2 cellular contexts compared by ENCODE assay signal in the genomic region with DNA sequence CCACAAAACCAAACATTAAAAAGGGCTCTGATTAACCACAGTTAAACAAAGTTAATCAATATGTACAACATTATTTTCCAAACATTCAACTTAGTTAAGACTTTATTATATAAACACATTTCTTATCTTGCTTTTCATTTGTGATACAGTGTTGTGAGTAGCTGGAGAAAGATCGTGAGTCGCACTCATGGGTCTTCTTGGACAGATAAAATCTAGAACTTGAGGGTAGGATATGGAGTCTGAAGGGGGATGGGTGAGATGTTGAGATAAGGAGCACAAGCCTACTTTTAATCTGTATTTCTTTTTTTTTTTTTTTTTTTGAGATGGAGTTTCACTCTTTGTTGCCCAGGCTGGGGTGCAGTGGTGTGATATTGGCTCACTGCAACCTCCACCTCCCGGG.
TF ChIP-seq lines count a peak whose summit lies in the region.

No MANE protein-coding gene starts in this region.

TF ChIP-seq in liver, 16 proteins besides CTCF, POLR2A, EP300 and RAD21:
- no peak for TF ChIP-seq HNF4G (IDR thresholded peaks at IDR 0.05)
- no peak for TF ChIP-seq HNF4A (conservative IDR thresholded peaks at IDR 0.05)
- no peak for TF ChIP-seq GABPA (IDR thresholded peaks at IDR 0.05 in 1 of 2, conservative IDR thresholded peaks at IDR 0.05 in 1 of 2)
- TF ChIP-seq FOXA2 (IDR thresholded peaks at IDR 0.05) = no peak
- TF ChIP-seq FOXA1 (IDR thresholded peaks at IDR 0.05) = no peak
- TF ChIP-seq YY1 (IDR thresholded peaks at IDR 0.05) = no peak
- TF ChIP-seq, protein P1, sequence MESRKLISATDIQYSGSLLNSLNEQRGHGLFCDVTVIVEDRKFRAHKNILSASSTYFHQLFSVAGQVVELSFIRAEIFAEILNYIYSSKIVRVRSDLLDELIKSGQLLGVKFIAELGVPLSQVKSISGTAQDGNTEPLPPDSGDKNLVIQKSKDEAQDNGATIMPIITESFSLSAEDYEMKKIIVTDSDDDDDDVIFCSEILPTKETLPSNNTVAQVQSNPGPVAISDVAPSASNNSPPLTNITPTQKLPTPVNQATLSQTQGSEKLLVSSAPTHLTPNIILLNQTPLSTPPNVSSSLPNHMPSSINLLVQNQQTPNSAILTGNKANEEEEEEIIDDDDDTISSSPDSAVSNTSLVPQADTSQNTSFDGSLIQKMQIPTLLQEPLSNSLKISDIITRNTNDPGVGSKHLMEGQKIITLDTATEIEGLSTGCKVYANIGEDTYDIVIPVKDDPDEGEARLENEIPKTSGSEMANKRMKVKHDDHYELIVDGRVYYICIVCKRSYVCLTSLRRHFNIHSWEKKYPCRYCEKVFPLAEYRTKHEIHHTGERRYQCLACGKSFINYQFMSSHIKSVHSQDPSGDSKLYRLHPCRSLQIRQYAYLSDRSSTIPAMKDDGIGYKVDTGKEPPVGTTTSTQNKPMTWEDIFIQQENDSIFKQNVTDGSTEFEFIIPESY (IDR thresholded peaks at IDR 0.05) = no peak
- TF ChIP-seq, protein P2, sequence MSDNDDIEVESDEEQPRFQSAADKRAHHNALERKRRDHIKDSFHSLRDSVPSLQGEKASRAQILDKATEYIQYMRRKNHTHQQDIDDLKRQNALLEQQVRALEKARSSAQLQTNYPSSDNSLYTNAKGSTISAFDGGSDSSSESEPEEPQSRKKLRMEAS (IDR thresholded peaks at IDR 0.05) = no peak
- TF ChIP-seq RXRA (IDR thresholded peaks at IDR 0.05) = no peak
- no peak for TF ChIP-seq SP1 (IDR thresholded peaks at IDR 0.05)
- TF ChIP-seq JUND (IDR thresholded peaks at IDR 0.05) = no peak
- TF ChIP-seq, protein P3, sequence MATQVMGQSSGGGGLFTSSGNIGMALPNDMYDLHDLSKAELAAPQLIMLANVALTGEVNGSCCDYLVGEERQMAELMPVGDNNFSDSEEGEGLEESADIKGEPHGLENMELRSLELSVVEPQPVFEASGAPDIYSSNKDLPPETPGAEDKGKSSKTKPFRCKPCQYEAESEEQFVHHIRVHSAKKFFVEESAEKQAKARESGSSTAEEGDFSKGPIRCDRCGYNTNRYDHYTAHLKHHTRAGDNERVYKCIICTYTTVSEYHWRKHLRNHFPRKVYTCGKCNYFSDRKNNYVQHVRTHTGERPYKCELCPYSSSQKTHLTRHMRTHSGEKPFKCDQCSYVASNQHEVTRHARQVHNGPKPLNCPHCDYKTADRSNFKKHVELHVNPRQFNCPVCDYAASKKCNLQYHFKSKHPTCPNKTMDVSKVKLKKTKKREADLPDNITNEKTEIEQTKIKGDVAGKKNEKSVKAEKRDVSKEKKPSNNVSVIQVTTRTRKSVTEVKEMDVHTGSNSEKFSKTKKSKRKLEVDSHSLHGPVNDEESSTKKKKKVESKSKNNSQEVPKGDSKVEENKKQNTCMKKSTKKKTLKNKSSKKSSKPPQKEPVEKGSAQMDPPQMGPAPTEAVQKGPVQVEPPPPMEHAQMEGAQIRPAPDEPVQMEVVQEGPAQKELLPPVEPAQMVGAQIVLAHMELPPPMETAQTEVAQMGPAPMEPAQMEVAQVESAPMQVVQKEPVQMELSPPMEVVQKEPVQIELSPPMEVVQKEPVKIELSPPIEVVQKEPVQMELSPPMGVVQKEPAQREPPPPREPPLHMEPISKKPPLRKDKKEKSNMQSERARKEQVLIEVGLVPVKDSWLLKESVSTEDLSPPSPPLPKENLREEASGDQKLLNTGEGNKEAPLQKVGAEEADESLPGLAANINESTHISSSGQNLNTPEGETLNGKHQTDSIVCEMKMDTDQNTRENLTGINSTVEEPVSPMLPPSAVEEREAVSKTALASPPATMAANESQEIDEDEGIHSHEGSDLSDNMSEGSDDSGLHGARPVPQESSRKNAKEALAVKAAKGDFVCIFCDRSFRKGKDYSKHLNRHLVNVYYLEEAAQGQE (IDR thresholded peaks at IDR 0.05) = no peak
- TF ChIP-seq TAF1 (conservative IDR thresholded peaks at IDR 0.05) = no peak
- TF ChIP-seq, protein P4, sequence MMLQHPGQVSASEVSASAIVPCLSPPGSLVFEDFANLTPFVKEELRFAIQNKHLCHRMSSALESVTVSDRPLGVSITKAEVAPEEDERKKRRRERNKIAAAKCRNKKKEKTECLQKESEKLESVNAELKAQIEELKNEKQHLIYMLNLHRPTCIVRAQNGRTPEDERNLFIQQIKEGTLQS (IDR thresholded peaks at IDR 0.05) = no peak
- no peak for TF ChIP-seq NR2F2 (IDR thresholded peaks at IDR 0.05)
- TF ChIP-seq EGR1 (IDR thresholded peaks at IDR 0.05; ENCODE audit: low read depth in 2 of 2) = no peak

TF ChIP-seq in HepG2, 621 proteins besides CTCF, POLR2A, EP300 and RAD21:
- no peak for TF ChIP-seq ZNF317 (CRISPR knock-in tag; IDR thresholded peaks at IDR 0.05)
- TF ChIP-seq, protein P5, sequence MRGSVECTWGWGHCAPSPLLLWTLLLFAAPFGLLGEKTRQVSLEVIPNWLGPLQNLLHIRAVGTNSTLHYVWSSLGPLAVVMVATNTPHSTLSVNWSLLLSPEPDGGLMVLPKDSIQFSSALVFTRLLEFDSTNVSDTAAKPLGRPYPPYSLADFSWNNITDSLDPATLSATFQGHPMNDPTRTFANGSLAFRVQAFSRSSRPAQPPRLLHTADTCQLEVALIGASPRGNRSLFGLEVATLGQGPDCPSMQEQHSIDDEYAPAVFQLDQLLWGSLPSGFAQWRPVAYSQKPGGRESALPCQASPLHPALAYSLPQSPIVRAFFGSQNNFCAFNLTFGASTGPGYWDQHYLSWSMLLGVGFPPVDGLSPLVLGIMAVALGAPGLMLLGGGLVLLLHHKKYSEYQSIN (CRISPR knock-in tag; IDR thresholded peaks at IDR 0.05; ENCODE audit: borderline replicate concordance) = no peak
- TF ChIP-seq GABPB1 (CRISPR knock-in tag; IDR thresholded peaks at IDR 0.05) = no peak
- no peak for TF ChIP-seq HOXA3 (CRISPR knock-in tag; IDR thresholded peaks at IDR 0.05)
- no peak for TF ChIP-seq CAMTA2 (CRISPR knock-in tag; IDR thresholded peaks at IDR 0.05; ENCODE audit: borderline replicate concordance)
- TF ChIP-seq, protein P6, sequence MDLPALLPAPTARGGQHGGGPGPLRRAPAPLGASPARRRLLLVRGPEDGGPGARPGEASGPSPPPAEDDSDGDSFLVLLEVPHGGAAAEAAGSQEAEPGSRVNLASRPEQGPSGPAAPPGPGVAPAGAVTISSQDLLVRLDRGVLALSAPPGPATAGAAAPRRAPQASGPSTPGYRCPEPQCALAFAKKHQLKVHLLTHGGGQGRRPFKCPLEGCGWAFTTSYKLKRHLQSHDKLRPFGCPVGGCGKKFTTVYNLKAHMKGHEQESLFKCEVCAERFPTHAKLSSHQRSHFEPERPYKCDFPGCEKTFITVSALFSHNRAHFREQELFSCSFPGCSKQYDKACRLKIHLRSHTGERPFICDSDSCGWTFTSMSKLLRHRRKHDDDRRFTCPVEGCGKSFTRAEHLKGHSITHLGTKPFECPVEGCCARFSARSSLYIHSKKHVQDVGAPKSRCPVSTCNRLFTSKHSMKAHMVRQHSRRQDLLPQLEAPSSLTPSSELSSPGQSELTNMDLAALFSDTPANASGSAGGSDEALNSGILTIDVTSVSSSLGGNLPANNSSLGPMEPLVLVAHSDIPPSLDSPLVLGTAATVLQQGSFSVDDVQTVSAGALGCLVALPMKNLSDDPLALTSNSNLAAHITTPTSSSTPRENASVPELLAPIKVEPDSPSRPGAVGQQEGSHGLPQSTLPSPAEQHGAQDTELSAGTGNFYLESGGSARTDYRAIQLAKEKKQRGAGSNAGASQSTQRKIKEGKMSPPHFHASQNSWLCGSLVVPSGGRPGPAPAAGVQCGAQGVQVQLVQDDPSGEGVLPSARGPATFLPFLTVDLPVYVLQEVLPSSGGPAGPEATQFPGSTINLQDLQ (CRISPR knock-in tag; IDR thresholded peaks at IDR 0.05) = no peak
- TF ChIP-seq CENPT (CRISPR knock-in tag; IDR thresholded peaks at IDR 0.05; ENCODE audit: low read depth) = no peak
- TF ChIP-seq SRF (IDR thresholded peaks at IDR 0.05; ENCODE audit: low read depth, low read length) = no peak
- no peak for TF ChIP-seq ZNF124 (CRISPR knock-in tag; IDR thresholded peaks at IDR 0.05)
- TF ChIP-seq, protein P7, sequence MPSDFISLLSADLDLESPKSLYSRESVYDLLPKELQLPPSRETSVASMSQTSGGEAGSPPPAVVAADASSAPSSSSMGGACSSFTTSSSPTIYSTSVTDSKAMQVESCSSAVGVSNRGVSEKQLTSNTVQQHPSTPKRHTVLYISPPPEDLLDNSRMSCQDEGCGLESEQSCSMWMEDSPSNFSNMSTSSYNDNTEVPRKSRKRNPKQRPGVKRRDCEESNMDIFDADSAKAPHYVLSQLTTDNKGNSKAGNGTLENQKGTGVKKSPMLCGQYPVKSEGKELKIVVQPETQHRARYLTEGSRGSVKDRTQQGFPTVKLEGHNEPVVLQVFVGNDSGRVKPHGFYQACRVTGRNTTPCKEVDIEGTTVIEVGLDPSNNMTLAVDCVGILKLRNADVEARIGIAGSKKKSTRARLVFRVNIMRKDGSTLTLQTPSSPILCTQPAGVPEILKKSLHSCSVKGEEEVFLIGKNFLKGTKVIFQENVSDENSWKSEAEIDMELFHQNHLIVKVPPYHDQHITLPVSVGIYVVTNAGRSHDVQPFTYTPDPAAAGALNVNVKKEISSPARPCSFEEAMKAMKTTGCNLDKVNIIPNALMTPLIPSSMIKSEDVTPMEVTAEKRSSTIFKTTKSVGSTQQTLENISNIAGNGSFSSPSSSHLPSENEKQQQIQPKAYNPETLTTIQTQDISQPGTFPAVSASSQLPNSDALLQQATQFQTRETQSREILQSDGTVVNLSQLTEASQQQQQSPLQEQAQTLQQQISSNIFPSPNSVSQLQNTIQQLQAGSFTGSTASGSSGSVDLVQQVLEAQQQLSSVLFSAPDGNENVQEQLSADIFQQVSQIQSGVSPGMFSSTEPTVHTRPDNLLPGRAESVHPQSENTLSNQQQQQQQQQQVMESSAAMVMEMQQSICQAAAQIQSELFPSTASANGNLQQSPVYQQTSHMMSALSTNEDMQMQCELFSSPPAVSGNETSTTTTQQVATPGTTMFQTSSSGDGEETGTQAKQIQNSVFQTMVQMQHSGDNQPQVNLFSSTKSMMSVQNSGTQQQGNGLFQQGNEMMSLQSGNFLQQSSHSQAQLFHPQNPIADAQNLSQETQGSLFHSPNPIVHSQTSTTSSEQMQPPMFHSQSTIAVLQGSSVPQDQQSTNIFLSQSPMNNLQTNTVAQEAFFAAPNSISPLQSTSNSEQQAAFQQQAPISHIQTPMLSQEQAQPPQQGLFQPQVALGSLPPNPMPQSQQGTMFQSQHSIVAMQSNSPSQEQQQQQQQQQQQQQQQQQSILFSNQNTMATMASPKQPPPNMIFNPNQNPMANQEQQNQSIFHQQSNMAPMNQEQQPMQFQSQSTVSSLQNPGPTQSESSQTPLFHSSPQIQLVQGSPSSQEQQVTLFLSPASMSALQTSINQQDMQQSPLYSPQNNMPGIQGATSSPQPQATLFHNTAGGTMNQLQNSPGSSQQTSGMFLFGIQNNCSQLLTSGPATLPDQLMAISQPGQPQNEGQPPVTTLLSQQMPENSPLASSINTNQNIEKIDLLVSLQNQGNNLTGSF (CRISPR knock-in tag; IDR thresholded peaks at IDR 0.05) = no peak
- TF ChIP-seq PHB2 (IDR thresholded peaks at IDR 0.05; ENCODE audit: partially characterized antibody) = no peak
- TF ChIP-seq, protein P8, sequence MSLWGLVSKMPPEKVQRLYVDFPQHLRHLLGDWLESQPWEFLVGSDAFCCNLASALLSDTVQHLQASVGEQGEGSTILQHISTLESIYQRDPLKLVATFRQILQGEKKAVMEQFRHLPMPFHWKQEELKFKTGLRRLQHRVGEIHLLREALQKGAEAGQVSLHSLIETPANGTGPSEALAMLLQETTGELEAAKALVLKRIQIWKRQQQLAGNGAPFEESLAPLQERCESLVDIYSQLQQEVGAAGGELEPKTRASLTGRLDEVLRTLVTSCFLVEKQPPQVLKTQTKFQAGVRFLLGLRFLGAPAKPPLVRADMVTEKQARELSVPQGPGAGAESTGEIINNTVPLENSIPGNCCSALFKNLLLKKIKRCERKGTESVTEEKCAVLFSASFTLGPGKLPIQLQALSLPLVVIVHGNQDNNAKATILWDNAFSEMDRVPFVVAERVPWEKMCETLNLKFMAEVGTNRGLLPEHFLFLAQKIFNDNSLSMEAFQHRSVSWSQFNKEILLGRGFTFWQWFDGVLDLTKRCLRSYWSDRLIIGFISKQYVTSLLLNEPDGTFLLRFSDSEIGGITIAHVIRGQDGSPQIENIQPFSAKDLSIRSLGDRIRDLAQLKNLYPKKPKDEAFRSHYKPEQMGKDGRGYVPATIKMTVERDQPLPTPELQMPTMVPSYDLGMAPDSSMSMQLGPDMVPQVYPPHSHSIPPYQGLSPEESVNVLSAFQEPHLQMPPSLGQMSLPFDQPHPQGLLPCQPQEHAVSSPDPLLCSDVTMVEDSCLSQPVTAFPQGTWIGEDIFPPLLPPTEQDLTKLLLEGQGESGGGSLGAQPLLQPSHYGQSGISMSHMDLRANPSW (CRISPR knock-in tag; IDR thresholded peaks at IDR 0.05; ENCODE audit: borderline replicate concordance) = no peak
- no peak for TF ChIP-seq SMYD3 (CRISPR knock-in tag; IDR thresholded peaks at IDR 0.05)
- no peak for TF ChIP-seq MIER2 (CRISPR knock-in tag; IDR thresholded peaks at IDR 0.05)
- TF ChIP-seq ZBTB20 (CRISPR knock-in tag; IDR thresholded peaks at IDR 0.05; ENCODE audit: borderline replicate concordance, low read depth) = no peak
- TF ChIP-seq, protein P9, sequence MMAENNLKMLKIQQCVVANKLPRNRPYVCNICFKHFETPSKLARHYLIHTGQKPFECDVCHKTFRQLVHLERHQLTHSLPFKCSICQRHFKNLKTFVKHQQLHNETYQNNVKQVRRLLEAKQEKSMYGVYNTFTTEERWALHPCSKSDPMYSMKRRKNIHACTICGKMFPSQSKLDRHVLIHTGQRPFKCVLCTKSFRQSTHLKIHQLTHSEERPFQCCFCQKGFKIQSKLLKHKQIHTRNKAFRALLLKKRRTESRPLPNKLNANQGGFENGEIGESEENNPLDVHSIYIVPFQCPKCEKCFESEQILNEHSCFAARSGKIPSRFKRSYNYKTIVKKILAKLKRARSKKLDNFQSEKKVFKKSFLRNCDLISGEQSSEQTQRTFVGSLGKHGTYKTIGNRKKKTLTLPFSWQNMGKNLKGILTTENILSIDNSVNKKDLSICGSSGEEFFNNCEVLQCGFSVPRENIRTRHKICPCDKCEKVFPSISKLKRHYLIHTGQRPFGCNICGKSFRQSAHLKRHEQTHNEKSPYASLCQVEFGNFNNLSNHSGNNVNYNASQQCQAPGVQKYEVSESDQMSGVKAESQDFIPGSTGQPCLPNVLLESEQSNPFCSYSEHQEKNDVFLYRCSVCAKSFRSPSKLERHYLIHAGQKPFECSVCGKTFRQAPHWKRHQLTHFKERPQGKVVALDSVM (CRISPR knock-in tag; IDR thresholded peaks at IDR 0.05) = no peak
- no peak for TF ChIP-seq ZSCAN20 (CRISPR knock-in tag; IDR thresholded peaks at IDR 0.05; ENCODE audit: borderline replicate concordance)
- TF ChIP-seq ARHGAP35 (CRISPR knock-in tag; IDR thresholded peaks at IDR 0.05; ENCODE audit: borderline replicate concordance) = no peak
- TF ChIP-seq REL (CRISPR knock-in tag; conservative IDR thresholded peaks at IDR 0.05) = no peak
- TF ChIP-seq HNRNPL (IDR thresholded peaks at IDR 0.05; ENCODE audit: low read depth, low read length) = no peak
